Comparison of ENCODE assay signal across 8 cellular contexts in genomic region chr1:15578921-15579682, GRCh38. TPM values are rescaled to one million over a fixed set of nuclear protein-coding genes. Genes with fewer than 3 reads are reported as not detected.
A peak's percentile ranks its signal among the peaks of the same experiment; 100 is the strongest.
DNase-seq lines count a peak whose midpoint lies in the region.

No MANE protein-coding gene starts in this region.

- H3K36me3 ChIP-seq in urinary bladder (ENCODE audit: insufficient read depth), result no peaks in the 10 kb centered on the region

- intact Hi-C loops in activated CD4-positive, alpha-beta memory T cell treated with anti-CD3 and anti-CD28 coated beads for 36 hours (cut with micrococcal nuclease), result loop anchor here (1.0 to 2.0 kb wide), 2 partner anchors 24 to 52 kb away; partner anchors contain the start of gene DNAJC16

- POLR2A ChIA-PET in activated CD4-positive, alpha-beta memory T cell treated with anti-CD3 and anti-CD28 coated beads for 36 hours (lab: Charles Lee), result interaction anchor here (0.9 to 1.8 kb wide), 2 partner anchors 24 to 39 kb away, joined by 3 to 5 read pairs; no protein-coding TSS in a partner anchor

- CTCF ChIA-PET in activated CD4-positive, alpha-beta memory T cell treated with anti-CD3 and anti-CD28 coated beads for 36 hours (lab: Charles Lee), result interaction anchor here (0.6 to 1.8 kb wide), 3 partner anchors 9 to 162 kb away, joined by 4 to 6 read pairs (median 6); no protein-coding TSS in a partner anchor

- peak overlapping the region; percentile 97 for H3K27ac Mint-ChIP-seq in activated CD4-positive, alpha-beta memory T cell treated with anti-CD3 and anti-CD28 coated beads for 36 hours

- no peaks in the 10 kb centered on the region for H3K4me1 ChIP-seq in urinary bladder (ENCODE audit: insufficient read depth)

- H3K27ac ChIP-seq in urinary bladder (ENCODE audit: low read depth), result peak overlapping the region; percentile 42

- peaks cover 16% of the 10 kb centered on the region for H3K36me3 Mint-ChIP-seq in activated CD4-positive, alpha-beta memory T cell treated with anti-CD3 and anti-CD28 coated beads for 36 hours

- no peaks in the 10 kb centered on the region for H3K27me3 Mint-ChIP-seq in activated CD4-positive, alpha-beta memory T cell treated with anti-CD3 and anti-CD28 coated beads for 36 hours

- peaks cover 44% of the 10 kb centered on the region for H3K4me1 Mint-ChIP-seq in activated CD4-positive, alpha-beta memory T cell treated with anti-CD3 and anti-CD28 coated beads for 36 hours (ENCODE audit: low read depth)

- H3K4me3 Mint-ChIP-seq in activated CD4-positive, alpha-beta memory T cell treated with anti-CD3 and anti-CD28 coated beads for 36 hours, result peak overlapping the region; percentile 48

- DNase-seq in stimulated activated CD4-positive, alpha-beta T cell treated with anti-CD3 and anti-CD28 coated beads, Interleukin-15, amount 100 ng/mL, for 24 hours, result peak; percentile 31
- DNase-seq in stimulated activated CD4-positive, alpha-beta T cell treated with anti-CD3 and anti-CD28 coated beads, Interleukin-4, amount 100 ng/mL, for 1 hour, result no peak
- peak; percentile 64 for DNase-seq in activated CD4-positive, alpha-beta memory T cell treated with anti-CD3 and anti-CD28 coated beads for 36 hours
- peak; percentile 31 for DNase-seq in inferior parietal cortex (ENCODE audit: extremely low spot score)
- DNase-seq in KG1 (lab: John Stamatoyannopoulos, UW), result no peak
- DNase-seq in H4 (ENCODE audit: low spot score), result no peak
- no peak for DNase-seq in SIG-M5 treated with dmso at 0.1 percent for 504 hours (lab: John Stamatoyannopoulos, UW; ENCODE audit: unreplicated experiment)

- WGBS in urinary bladder, result 76% methylated on average over 16 of the region's 16 CpGs

- no peaks in the 10 kb centered on the region for H3K9me3 Mint-ChIP-seq in activated CD4-positive, alpha-beta memory T cell treated with anti-CD3 and anti-CD28 coated beads for 36 hours

- H3K4me3 ChIP-seq in urinary bladder (ENCODE audit: low read depth, low read length), result no peak overlapping the region

RNA-seq across cellular contexts. Expression of gene AGMAT, which starts 5.7 kb away (rescaled TPM):
- 10 to 100 TPM; 13.9 to 15.2 TPM for total RNA-seq in activated CD4-positive, alpha-beta memory T cell treated with anti-CD3 and anti-CD28 coated beads for 36 hours
- total RNA-seq in urinary bladder, result 0.48 TPM
- 0.27 TPM for polyA plus RNA-seq in urinary bladder
- total RNA-seq in H4 (2014; rRNA removed; shearing (Covaris generic)), result not detected in 2 replicates

RNA-seq across cellular contexts. Expression of gene DDI2, which starts 38.2 kb away (rescaled TPM):
- 10 to 100 TPM; 26.3 to 28.2 TPM for total RNA-seq in activated CD4-positive, alpha-beta memory T cell treated with anti-CD3 and anti-CD28 coated beads for 36 hours
- 48.8 TPM for total RNA-seq in urinary bladder
- polyA plus RNA-seq in urinary bladder, result 7.2 TPM
- total RNA-seq in H4 (2014; rRNA removed; shearing (Covaris generic)), result 4.5 and 5.2 TPM in 2 replicates

RNA-seq across cellular contexts. Expression of gene DNAJC16, which starts 52.5 kb away (rescaled TPM):
- 10 to 100 TPM; 10.0 to 10.4 TPM for total RNA-seq in activated CD4-positive, alpha-beta memory T cell treated with anti-CD3 and anti-CD28 coated beads for 36 hours
- total RNA-seq in urinary bladder, result 18.7 TPM
- polyA plus RNA-seq in urinary bladder, result 5.6 TPM
- total RNA-seq in H4 (2014; rRNA removed; shearing (Covaris generic)), result 8.1 and 15.2 TPM in 2 replicates

RNA-seq across cellular contexts. Expression of gene CASP9, which starts 55.1 kb away (rescaled TPM):
- total RNA-seq in activated CD4-positive, alpha-beta memory T cell treated with anti-CD3 and anti-CD28 coated beads for 36 hours, result 10 to 100 TPM; 10.5 to 11.5 TPM
- total RNA-seq in urinary bladder, result 9.3 TPM
- polyA plus RNA-seq in urinary bladder, result 15.4 TPM
- total RNA-seq in H4 (2014; rRNA removed; shearing (Covaris generic)), result 10.3 and 17.0 TPM in 2 replicates

Comparison
In these comparisons a context has a peak if more than half of its experiments do, and no peak if none do; other contexts are left out.
1. DNase-seq: peak in stimulated activated CD4-positive, alpha-beta T cell treated with anti-CD3 and anti-CD28 coated beads, Interleukin-15, amount 100 ng/mL, for 24 hours (single experiment), activated CD4-positive, alpha-beta memory T cell treated with anti-CD3 and anti-CD28 coated beads for 36 hours (single experiment) and inferior parietal cortex (single experiment); none in stimulated activated CD4-positive, alpha-beta T cell treated with anti-CD3 and anti-CD28 coated beads, Interleukin-4, amount 100 ng/mL, for 1 hour (single experiment), KG1 (single experiment), H4 (single experiment) and SIG-M5 treated with dmso at 0.1 percent for 504 hours (single experiment).
2. RNA of gene AGMAT, which starts 5.7 kb away (total RNA-seq): 13.9 to 15.2 TPM in activated CD4-positive, alpha-beta memory T cell treated with anti-CD3 and anti-CD28 coated beads for 36 hours; 0.48 TPM in urinary bladder (single experiment) and not detected in H4; every median in the first group is over 10 times any median in the second.